In genomic region chr3:150737874-150738679, GRCh38 we compare ENCODE assay signal across 8 cellular contexts.
DNase-seq lines count a peak whose midpoint lies in the region; ATAC-seq and TF ChIP-seq lines count a peak whose summit lies in the region.

No MANE protein-coding gene starts in this region.

- ATAC-seq in GM21447 (IDR thresholded peaks at IDR 0.05; ENCODE audit: unreplicated experiment) (peak; percentile 45), GM21737 (IDR thresholded peaks at IDR 0.05; ENCODE audit: unreplicated experiment) (no peak), HG03175 (IDR thresholded peaks at IDR 0.05; ENCODE audit: unreplicated experiment) (no peak)

- no peak overlapping the region for H3K4me3 ChIP-seq in cardiac fibroblast (replicated peaks in 1 of 2; ENCODE audit: low read depth in 2 of 2, low read length in 2 of 2)

- TF ChIP-seq CTCF in cardiac fibroblast (IDR thresholded peaks at IDR 0.05; ENCODE audit: low read depth, low read length) = no peak

- DNase-seq in AG20443 (ENCODE audit: low spot score) (peak; percentile 42), NAMALWA (ENCODE audit: low spot score) (peak; percentile 26), cardiac fibroblast (ENCODE audit: low read depth in 2 of 2) (peak; percentile 60 to 64), COLO829 (ENCODE audit: low spot score) (no peak)
- peak; percentile 74 for DNase-seq in stimulated activated CD4-positive, alpha-beta T cell treated with anti-CD3 and anti-CD28 coated beads, Interleukin-1b, Interleukin-23, amount 100 ng/mL, for 48 hours
